Comparison of ENCODE assay signal across 16 cellular contexts in genomic region chr3:165503346-165503745, GRCh38.
DNase-seq lines count a peak whose midpoint lies in the region; ATAC-seq and TF ChIP-seq lines count a peak whose summit lies in the region.
"Had no signal": no experiment of that assay in that cellular context is flagged by ENCODE, and none has a peak within 500 bp of the region (broad histone marks: within the 10 kb centered on the region; RNA-seq: fewer than 3 reads in every experiment).

No MANE protein-coding gene starts in this region.

- H3K27ac Mint-ChIP-seq in progenitor cell of endocrine pancreas = peak overlapping the region; percentile 2
- no peak overlapping the region for H3K27ac Mint-ChIP-seq in activated CD4-positive, alpha-beta T cell treated with anti-CD3 and anti-CD28 coated beads, Interleukin-2, amount 10 ng/mL, durations not matched to agents 24 days and 14 days
- H3K27ac Mint-ChIP-seq: B cell; CD4-positive, CD25-positive, alpha-beta regulatory T cell; CD8-positive, alpha-beta T cell; GM23338 had no signal

- ATAC-seq in left colon = peak; percentile 68
- ATAC-seq: CD8-positive, alpha-beta T cell; GM23338; HCT116 had no signal

- H3K36me3 Mint-ChIP-seq in progenitor cell of endocrine pancreas (ENCODE audit: insufficient read depth) = peaks cover 12% of the 10 kb centered on the region
- no peaks in the 10 kb centered on the region for H3K36me3 Mint-ChIP-seq in activated CD4-positive, alpha-beta T cell treated with anti-CD3 and anti-CD28 coated beads, Interleukin-2, amount 10 ng/mL, durations not matched to agents 24 days and 14 days (ENCODE audit: low read depth)
- H3K36me3 Mint-ChIP-seq: CD4-positive, CD25-positive, alpha-beta regulatory T cell; CD8-positive, alpha-beta T cell had no signal

- peaks cover 29% of the 10 kb centered on the region for H3K4me1 Mint-ChIP-seq in progenitor cell of endocrine pancreas (ENCODE audit: low read depth)
- no peaks in the 10 kb centered on the region for H3K4me1 Mint-ChIP-seq in activated CD4-positive, alpha-beta T cell treated with anti-CD3 and anti-CD28 coated beads, Interleukin-2, amount 10 ng/mL, durations not matched to agents 24 days and 14 days
- H3K4me1 Mint-ChIP-seq: B cell; CD4-positive, CD25-positive, alpha-beta regulatory T cell; GM23338; H9 had no signal

- H3K4me3 Mint-ChIP-seq in progenitor cell of endocrine pancreas (ENCODE audit: low read depth) = no peak overlapping the region
- no peak overlapping the region for H3K4me3 Mint-ChIP-seq in activated CD4-positive, alpha-beta T cell treated with anti-CD3 and anti-CD28 coated beads, Interleukin-2, amount 10 ng/mL, durations not matched to agents 24 days and 14 days
- H3K4me3 Mint-ChIP-seq: B cell; CD4-positive, CD25-positive, alpha-beta regulatory T cell; CD8-positive, alpha-beta T cell; GM23338; H9 had no signal

- H3K27me3 Mint-ChIP-seq in progenitor cell of endocrine pancreas = no peaks in the 10 kb centered on the region
- H3K27me3 Mint-ChIP-seq in activated CD4-positive, alpha-beta T cell treated with anti-CD3 and anti-CD28 coated beads, Interleukin-2, amount 10 ng/mL, durations not matched to agents 24 days and 14 days = no peaks in the 10 kb centered on the region
- H3K27me3 Mint-ChIP-seq: B cell; CD4-positive, CD25-positive, alpha-beta regulatory T cell had no signal

- peaks cover 18% of the 10 kb centered on the region for H3K9me3 Mint-ChIP-seq in progenitor cell of endocrine pancreas (ENCODE audit: low read depth)
- H3K9me3 Mint-ChIP-seq in activated CD4-positive, alpha-beta T cell treated with anti-CD3 and anti-CD28 coated beads, Interleukin-2, amount 10 ng/mL, durations not matched to agents 24 days and 14 days = peaks cover 4% of the 10 kb centered on the region

- DNase-seq in NCI-H1105 treated with DMSO at 0.1 percent for 48 hours (lab: John Stamatoyannopoulos, UW) = peak; percentile 81
- no peak for DNase-seq in NCI-H1105 (lab: John Stamatoyannopoulos, UW)
- DNase-seq in NCI-H526 treated with DMSO at 0.1 percent for 48 hours (lab: John Stamatoyannopoulos, UW) = peak; percentile 11
- DNase-seq in left colon = no peak
- no peak for DNase-seq in progenitor cell of endocrine pancreas (ENCODE audit: low spot score, unreplicated experiment)
- DNase-seq in NCI-H2107 treated with DMSO at 0.1 percent for 48 hours (lab: John Stamatoyannopoulos, UW; ENCODE audit: unreplicated experiment) = no peak
- no peak for DNase-seq in NCI-H524 (lab: John Stamatoyannopoulos, UW)
- DNase-seq in activated CD4-positive, alpha-beta T cell treated with anti-CD3 and anti-CD28 coated beads, Interleukin-2, amount 10 ng/mL, durations not matched to agents 24 days and 14 days = no peak
- DNase-seq: Caco-2; CD4-positive, CD25-positive, alpha-beta regulatory T cell; CD8-positive, alpha-beta T cell; DND-41; H9 had no signal

- intact Hi-C loops in left colon (cut with DNase I, micrococcal nuclease) = no loop called here
- intact Hi-C loops in activated CD4-positive, alpha-beta T cell treated with anti-CD3 and anti-CD28 coated beads, Interleukin-2, amount 10 ng/mL, durations not matched to agents 24 days and 14 days (cut with micrococcal nuclease) = no loop called here

- no peak for TF ChIP-seq CTCF in progenitor cell of endocrine pancreas (IDR thresholded peaks at IDR 0.05; ENCODE audit: unreplicated experiment)

Comparison
In these comparisons a context has a peak if more than half of its experiments do, and no peak if none do; other contexts are left out.
1. DNase-seq: peak in NCI-H1105 treated with DMSO at 0.1 percent for 48 hours (single experiment) and NCI-H526 treated with DMSO at 0.1 percent for 48 hours (single experiment); none in NCI-H1105 (single experiment), left colon (0 of 2), progenitor cell of endocrine pancreas (single experiment), NCI-H2107 treated with DMSO at 0.1 percent for 48 hours (single experiment), NCI-H524 (0 of 2) and activated CD4-positive, alpha-beta T cell treated with anti-CD3 and anti-CD28 coated beads, Interleukin-2, amount 10 ng/mL, durations not matched to agents 24 days and 14 days (single experiment).